In the genomic region with DNA sequence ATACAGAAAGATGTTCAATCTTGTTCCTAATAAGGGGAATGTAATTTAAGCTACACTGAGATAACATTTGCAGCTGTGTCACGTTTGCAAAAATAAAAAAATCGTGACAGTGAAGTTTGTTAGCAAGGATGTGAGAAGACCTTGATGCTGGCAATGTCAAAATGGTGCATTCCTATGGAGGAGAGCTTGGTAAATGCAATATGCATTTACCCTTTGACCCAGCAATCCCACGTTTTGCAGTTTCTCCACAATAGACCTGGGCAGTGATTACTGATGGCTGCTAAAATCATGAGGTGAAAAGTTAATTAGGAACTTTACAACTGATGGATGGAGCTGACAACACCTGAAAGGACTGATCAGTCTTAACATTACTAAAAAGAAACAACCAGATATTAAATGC, we compare ENCODE assay signal across 2 cellular contexts.
A peak's percentile ranks its signal among the peaks of the same experiment; 100 is the strongest.
TF ChIP-seq lines count a peak whose summit lies in the region.

No MANE protein-coding gene starts in this region.

TF ChIP-seq in K562, 482 proteins besides CTCF, POLR2A, EP300 and RAD21 (continued from another document):
- TF ChIP-seq HMBOX1 (IDR thresholded peaks at IDR 0.05) (no peak), JUN (IDR thresholded peaks at IDR 0.05; ENCODE audit: borderline replicate concordance, low read depth, low read length) (no peak), JUN (CRISPR knock-in tag; IDR thresholded peaks at IDR 0.05; ENCODE audit: borderline replicate concordance) (no peak), PHF21A (IDR thresholded peaks at IDR 0.05; ENCODE audit: borderline replicate concordance, low read depth) (no peak), ZFP36 (IDR thresholded peaks at IDR 0.05; ENCODE audit: low read depth, low read length, partially characterized antibody) (no peak), ZBTB2 (IDR thresholded peaks at IDR 0.05) (no peak)
TF ChIP-seq in K562: peak in this region for 0.

TF ChIP-seq in HepG2, 621 proteins besides CTCF, POLR2A, EP300 and RAD21 (continued from another document and continues in another):
- TF ChIP-seq POGK (CRISPR knock-in tag; conservative IDR thresholded peaks at IDR 0.05) (no peak), AHR (CRISPR knock-in tag; IDR thresholded peaks at IDR 0.05) (no peak), SAP130 (CRISPR knock-in tag; IDR thresholded peaks at IDR 0.05; ENCODE audit: low read depth) (no peak), NPAS2 (CRISPR knock-in tag; IDR thresholded peaks at IDR 0.05; ENCODE audit: borderline replicate concordance) (no peak), RFX5 (IDR thresholded peaks at IDR 0.05; ENCODE audit: low read depth, low read length) (no peak), CEBPG (CRISPR knock-in tag; IDR thresholded peaks at IDR 0.05) (peak; percentile 49), MIXL1 (CRISPR knock-in tag; IDR thresholded peaks at IDR 0.05) (peak; percentile 67), RCOR2 (CRISPR knock-in tag; IDR thresholded peaks at IDR 0.05) (0 out of 2 replicates have a peak, but pooled peaks have one; percentile 11), GFI1 (CRISPR knock-in tag; IDR thresholded peaks at IDR 0.05; ENCODE audit: borderline replicate concordance) (no peak), ELF4 (CRISPR knock-in tag; IDR thresholded peaks at IDR 0.05; ENCODE audit: borderline replicate concordance) (no peak), NR2C2 (CRISPR knock-in tag; IDR thresholded peaks at IDR 0.05; ENCODE audit: borderline replicate concordance) (0 out of 2 replicates have a peak, but pooled peaks have one; percentile 57), STAT5B (CRISPR knock-in tag; IDR thresholded peaks at IDR 0.05) (no peak), HOXA3 (CRISPR knock-in tag; IDR thresholded peaks at IDR 0.05) (no peak), HDAC1 (CRISPR knock-in tag; IDR thresholded peaks at IDR 0.05) (no peak), ZNF280B (CRISPR knock-in tag; IDR thresholded peaks at IDR 0.05; ENCODE audit: borderline replicate concordance) (no peak), BCLAF1 (IDR thresholded peaks at IDR 0.05) (no peak), ZNF503 (CRISPR knock-in tag; IDR thresholded peaks at IDR 0.05) (no peak), FIP1L1 (IDR thresholded peaks at IDR 0.05; ENCODE audit: borderline replicate concordance, insufficient read depth, low read depth, low read length) (no peak), HMGXB3 (CRISPR knock-in tag; IDR thresholded peaks at IDR 0.05; ENCODE audit: borderline replicate concordance) (no peak), NKX3-1 (CRISPR knock-in tag; IDR thresholded peaks at IDR 0.05) (no peak), RORA (CRISPR knock-in tag; IDR thresholded peaks at IDR 0.05) (no peak), ZNF777 (CRISPR knock-in tag; IDR thresholded peaks at IDR 0.05) (no peak)
- TF ChIP-seq, protein P1, sequence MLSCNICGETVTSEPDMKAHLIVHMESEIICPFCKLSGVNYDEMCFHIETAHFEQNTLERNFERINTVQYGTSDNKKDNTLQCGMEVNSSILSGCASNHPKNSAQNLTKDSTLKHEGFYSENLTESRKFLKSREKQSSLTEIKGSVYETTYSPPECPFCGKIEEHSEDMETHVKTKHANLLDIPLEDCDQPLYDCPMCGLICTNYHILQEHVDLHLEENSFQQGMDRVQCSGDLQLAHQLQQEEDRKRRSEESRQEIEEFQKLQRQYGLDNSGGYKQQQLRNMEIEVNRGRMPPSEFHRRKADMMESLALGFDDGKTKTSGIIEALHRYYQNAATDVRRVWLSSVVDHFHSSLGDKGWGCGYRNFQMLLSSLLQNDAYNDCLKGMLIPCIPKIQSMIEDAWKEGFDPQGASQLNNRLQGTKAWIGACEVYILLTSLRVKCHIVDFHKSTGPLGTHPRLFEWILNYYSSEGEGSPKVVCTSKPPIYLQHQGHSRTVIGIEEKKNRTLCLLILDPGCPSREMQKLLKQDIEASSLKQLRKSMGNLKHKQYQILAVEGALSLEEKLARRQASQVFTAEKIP (CRISPR knock-in tag; IDR thresholded peaks at IDR 0.05; ENCODE audit: borderline replicate concordance) = no peak
- TF ChIP-seq, protein P2, sequence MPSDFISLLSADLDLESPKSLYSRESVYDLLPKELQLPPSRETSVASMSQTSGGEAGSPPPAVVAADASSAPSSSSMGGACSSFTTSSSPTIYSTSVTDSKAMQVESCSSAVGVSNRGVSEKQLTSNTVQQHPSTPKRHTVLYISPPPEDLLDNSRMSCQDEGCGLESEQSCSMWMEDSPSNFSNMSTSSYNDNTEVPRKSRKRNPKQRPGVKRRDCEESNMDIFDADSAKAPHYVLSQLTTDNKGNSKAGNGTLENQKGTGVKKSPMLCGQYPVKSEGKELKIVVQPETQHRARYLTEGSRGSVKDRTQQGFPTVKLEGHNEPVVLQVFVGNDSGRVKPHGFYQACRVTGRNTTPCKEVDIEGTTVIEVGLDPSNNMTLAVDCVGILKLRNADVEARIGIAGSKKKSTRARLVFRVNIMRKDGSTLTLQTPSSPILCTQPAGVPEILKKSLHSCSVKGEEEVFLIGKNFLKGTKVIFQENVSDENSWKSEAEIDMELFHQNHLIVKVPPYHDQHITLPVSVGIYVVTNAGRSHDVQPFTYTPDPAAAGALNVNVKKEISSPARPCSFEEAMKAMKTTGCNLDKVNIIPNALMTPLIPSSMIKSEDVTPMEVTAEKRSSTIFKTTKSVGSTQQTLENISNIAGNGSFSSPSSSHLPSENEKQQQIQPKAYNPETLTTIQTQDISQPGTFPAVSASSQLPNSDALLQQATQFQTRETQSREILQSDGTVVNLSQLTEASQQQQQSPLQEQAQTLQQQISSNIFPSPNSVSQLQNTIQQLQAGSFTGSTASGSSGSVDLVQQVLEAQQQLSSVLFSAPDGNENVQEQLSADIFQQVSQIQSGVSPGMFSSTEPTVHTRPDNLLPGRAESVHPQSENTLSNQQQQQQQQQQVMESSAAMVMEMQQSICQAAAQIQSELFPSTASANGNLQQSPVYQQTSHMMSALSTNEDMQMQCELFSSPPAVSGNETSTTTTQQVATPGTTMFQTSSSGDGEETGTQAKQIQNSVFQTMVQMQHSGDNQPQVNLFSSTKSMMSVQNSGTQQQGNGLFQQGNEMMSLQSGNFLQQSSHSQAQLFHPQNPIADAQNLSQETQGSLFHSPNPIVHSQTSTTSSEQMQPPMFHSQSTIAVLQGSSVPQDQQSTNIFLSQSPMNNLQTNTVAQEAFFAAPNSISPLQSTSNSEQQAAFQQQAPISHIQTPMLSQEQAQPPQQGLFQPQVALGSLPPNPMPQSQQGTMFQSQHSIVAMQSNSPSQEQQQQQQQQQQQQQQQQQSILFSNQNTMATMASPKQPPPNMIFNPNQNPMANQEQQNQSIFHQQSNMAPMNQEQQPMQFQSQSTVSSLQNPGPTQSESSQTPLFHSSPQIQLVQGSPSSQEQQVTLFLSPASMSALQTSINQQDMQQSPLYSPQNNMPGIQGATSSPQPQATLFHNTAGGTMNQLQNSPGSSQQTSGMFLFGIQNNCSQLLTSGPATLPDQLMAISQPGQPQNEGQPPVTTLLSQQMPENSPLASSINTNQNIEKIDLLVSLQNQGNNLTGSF (CRISPR knock-in tag; IDR thresholded peaks at IDR 0.05) = no peak
- TF ChIP-seq, protein P3, sequence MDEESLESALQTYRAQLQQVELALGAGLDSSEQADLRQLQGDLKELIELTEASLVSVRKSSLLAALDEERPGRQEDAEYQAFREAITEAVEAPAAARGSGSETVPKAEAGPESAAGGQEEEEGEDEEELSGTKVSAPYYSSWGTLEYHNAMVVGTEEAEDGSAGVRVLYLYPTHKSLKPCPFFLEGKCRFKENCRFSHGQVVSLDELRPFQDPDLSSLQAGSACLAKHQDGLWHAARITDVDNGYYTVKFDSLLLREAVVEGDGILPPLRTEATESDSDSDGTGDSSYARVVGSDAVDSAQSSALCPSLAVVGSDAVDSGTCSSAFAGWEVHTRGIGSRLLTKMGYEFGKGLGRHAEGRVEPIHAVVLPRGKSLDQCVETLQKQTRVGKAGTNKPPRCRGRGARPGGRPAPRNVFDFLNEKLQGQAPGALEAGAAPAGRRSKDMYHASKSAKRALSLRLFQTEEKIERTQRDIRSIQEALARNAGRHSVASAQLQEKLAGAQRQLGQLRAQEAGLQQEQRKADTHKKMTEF (CRISPR knock-in tag; IDR thresholded peaks at IDR 0.05) = no peak
- TF ChIP-seq, protein P4, sequence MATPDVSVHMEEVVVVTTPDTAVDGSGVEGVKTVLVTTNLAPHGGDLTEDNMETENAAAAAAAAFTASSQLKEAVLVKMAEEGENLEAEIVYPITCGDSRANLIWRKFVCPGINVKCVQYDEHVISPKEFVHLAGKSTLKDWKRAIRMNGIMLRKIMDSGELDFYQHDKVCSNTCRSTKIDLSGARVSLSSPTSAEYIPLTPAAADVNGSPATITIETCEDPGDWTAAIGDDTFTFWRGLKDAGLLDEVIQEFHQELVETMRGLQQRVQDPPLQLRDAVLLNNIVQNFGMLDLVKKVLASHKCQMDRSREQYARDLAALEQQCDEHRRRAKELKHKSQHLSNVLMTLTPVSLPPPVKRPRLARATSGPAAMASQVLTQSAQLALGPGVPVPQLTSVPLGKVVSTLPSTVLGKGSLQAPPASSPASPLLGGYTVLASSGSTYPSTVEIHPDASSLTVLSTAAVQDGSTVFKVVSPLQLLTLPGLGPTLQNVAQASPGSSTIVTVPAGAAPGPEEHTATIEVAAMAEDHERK (CRISPR knock-in tag; IDR thresholded peaks at IDR 0.05; ENCODE audit: low read depth) = no peak
